In the genomic region with DNA sequence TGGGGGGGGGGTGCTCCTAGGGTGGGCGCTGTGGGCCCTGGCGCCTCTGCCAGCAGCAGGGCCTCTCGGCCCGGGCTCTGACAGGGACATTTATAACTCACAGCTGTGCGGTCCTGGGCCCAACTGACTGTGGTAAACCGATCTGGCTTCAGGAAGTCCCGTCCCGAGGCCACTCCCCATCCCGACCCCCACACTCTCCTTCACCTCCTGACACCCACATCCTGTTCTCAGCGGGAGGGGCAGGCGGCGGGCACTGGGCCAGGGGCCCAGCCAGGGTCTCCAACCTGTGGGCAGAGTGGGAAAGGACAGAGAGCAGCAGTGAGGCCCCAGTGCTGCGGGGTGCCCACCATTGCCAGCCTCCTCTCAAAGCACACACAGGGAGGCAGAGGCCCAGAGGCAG, we compare ENCODE assay signal across 8 cellular contexts.
A peak's percentile ranks its signal among the peaks of the same experiment; 100 is the strongest.
DNase-seq lines count a peak whose midpoint lies in the region; ATAC-seq and TF ChIP-seq lines count a peak whose summit lies in the region.

No MANE protein-coding gene starts in this region.

- no peaks in the 10 kb centered on the region for H3K27me3 Mint-ChIP-seq in osteocyte (ENCODE audit: unreplicated experiment)
- peaks cover 22% of the 10 kb centered on the region for H3K27me3 Mint-ChIP-seq in endothelial cell (ENCODE audit: unreplicated experiment)

- ATAC-seq in GM18517 (IDR thresholded peaks at IDR 0.05; ENCODE audit: unreplicated experiment): peak; percentile 68
- ATAC-seq in HG02840 (IDR thresholded peaks at IDR 0.05; ENCODE audit: low FRiP score, unreplicated experiment): peak; percentile 83
- ATAC-seq in SK-N-SH treated with all-trans-retinoic acid at 6 μM for 48 hours: peak; percentile 31

- H3K27ac Mint-ChIP-seq in osteocyte (ENCODE audit: unreplicated experiment) (peak overlapping the region; percentile 96), endothelial cell (ENCODE audit: unreplicated experiment) (no peak overlapping the region)

- H3K4me3 ChIP-seq in choroid plexus epithelial cell (ENCODE audit: low read depth, low read length): no peak overlapping the region

- H3K4me3 Mint-ChIP-seq in osteocyte (ENCODE audit: unreplicated experiment) (peak overlapping the region; percentile 38), endothelial cell (ENCODE audit: unreplicated experiment) (no peak overlapping the region)

- H3K4me1 Mint-ChIP-seq in osteocyte (ENCODE audit: unreplicated experiment) (peaks cover 63% of the 10 kb centered on the region), endothelial cell (ENCODE audit: unreplicated experiment) (peaks cover 53% of the 10 kb centered on the region)

- TF ChIP-seq CTCF in choroid plexus epithelial cell (conservative IDR thresholded peaks at IDR 0.05; ENCODE audit: low read depth, low read length) (no peak), osteocyte (IDR thresholded peaks at IDR 0.05) (no peak), endothelial cell (IDR thresholded peaks at IDR 0.05; ENCODE audit: unreplicated experiment) (no peak)

- H3K36me3 Mint-ChIP-seq in osteocyte (ENCODE audit: unreplicated experiment) (peaks cover 26% of the 10 kb centered on the region), endothelial cell (ENCODE audit: low read depth, unreplicated experiment) (peaks cover 21% of the 10 kb centered on the region)

- no peaks in the 10 kb centered on the region for H3K9me3 Mint-ChIP-seq in osteocyte (ENCODE audit: unreplicated experiment)
- no peaks in the 10 kb centered on the region for H3K9me3 Mint-ChIP-seq in endothelial cell (ENCODE audit: unreplicated experiment)

- DNase-seq in choroid plexus epithelial cell (ENCODE audit: low read depth): peak; percentile 60
- no peak for DNase-seq in osteocyte (ENCODE audit: extremely low spot score, unreplicated experiment)
- no peak for DNase-seq in NCI-H2196 (lab: John Stamatoyannopoulos, UW; ENCODE audit: unreplicated experiment)
- no peak for DNase-seq in endothelial cell (ENCODE audit: low spot score)
- DNase-seq in NCI-H82 (lab: John Stamatoyannopoulos, UW): no peak

TF ChIP-seq in SK-N-SH treated with all-trans-retinoic acid at 6 μM for 48 hours, 23 proteins besides CTCF, POLR2A, EP300 and RAD21:
- TF ChIP-seq GLIS3 (CRISPR knock-in tag; IDR thresholded peaks at IDR 0.05): no peak
- TF ChIP-seq, protein P1, sequence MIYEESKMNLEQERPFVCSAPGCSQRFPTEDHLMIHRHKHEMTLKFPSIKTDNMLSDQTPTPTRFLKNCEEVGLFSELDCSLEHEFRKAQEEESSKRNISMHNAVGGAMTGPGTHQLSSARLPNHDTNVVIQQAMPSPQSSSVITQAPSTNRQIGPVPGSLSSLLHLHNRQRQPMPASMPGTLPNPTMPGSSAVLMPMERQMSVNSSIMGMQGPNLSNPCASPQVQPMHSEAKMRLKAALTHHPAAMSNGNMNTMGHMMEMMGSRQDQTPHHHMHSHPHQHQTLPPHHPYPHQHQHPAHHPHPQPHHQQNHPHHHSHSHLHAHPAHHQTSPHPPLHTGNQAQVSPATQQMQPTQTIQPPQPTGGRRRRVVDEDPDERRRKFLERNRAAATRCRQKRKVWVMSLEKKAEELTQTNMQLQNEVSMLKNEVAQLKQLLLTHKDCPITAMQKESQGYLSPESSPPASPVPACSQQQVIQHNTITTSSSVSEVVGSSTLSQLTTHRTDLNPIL (CRISPR knock-in tag; IDR thresholded peaks at IDR 0.05; ENCODE audit: low read depth): no peak
- no peak for TF ChIP-seq ARNTL (CRISPR knock-in tag; IDR thresholded peaks at IDR 0.05; ENCODE audit: borderline replicate concordance, low read depth)
- no peak for TF ChIP-seq ZFP3 (CRISPR knock-in tag; IDR thresholded peaks at IDR 0.05)
- no peak for TF ChIP-seq TOX (CRISPR knock-in tag; IDR thresholded peaks at IDR 0.05; ENCODE audit: borderline replicate concordance)
- no peak for TF ChIP-seq PPARA (CRISPR knock-in tag; IDR thresholded peaks at IDR 0.05; ENCODE audit: borderline replicate concordance)
- TF ChIP-seq ZNF565 (CRISPR knock-in tag; conservative IDR thresholded peaks at IDR 0.05; ENCODE audit: low read depth): no peak
- no peak for TF ChIP-seq ZC3H10 (CRISPR knock-in tag; IDR thresholded peaks at IDR 0.05)
- TF ChIP-seq ESRRG (CRISPR knock-in tag; IDR thresholded peaks at IDR 0.05): no peak
- no peak for TF ChIP-seq ISL1 (CRISPR knock-in tag; IDR thresholded peaks at IDR 0.05)
- TF ChIP-seq, protein P2, sequence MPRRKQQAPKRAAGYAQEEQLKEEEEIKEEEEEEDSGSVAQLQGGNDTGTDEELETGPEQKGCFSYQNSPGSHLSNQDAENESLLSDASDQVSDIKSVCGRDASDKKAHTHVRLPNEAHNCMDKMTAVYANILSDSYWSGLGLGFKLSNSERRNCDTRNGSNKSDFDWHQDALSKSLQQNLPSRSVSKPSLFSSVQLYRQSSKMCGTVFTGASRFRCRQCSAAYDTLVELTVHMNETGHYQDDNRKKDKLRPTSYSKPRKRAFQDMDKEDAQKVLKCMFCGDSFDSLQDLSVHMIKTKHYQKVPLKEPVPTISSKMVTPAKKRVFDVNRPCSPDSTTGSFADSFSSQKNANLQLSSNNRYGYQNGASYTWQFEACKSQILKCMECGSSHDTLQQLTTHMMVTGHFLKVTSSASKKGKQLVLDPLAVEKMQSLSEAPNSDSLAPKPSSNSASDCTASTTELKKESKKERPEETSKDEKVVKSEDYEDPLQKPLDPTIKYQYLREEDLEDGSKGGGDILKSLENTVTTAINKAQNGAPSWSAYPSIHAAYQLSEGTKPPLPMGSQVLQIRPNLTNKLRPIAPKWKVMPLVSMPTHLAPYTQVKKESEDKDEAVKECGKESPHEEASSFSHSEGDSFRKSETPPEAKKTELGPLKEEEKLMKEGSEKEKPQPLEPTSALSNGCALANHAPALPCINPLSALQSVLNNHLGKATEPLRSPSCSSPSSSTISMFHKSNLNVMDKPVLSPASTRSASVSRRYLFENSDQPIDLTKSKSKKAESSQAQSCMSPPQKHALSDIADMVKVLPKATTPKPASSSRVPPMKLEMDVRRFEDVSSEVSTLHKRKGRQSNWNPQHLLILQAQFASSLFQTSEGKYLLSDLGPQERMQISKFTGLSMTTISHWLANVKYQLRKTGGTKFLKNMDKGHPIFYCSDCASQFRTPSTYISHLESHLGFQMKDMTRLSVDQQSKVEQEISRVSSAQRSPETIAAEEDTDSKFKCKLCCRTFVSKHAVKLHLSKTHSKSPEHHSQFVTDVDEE (CRISPR knock-in tag; IDR thresholded peaks at IDR 0.05): no peak
- TF ChIP-seq OSR1 (CRISPR knock-in tag; IDR thresholded peaks at IDR 0.05): no peak
- TF ChIP-seq ZNF70 (CRISPR knock-in tag; IDR thresholded peaks at IDR 0.05): no peak
- TF ChIP-seq RARB (CRISPR knock-in tag; IDR thresholded peaks at IDR 0.05): no peak
- no peak for TF ChIP-seq SNAI2 (CRISPR knock-in tag; IDR thresholded peaks at IDR 0.05)
- TF ChIP-seq, protein P3, sequence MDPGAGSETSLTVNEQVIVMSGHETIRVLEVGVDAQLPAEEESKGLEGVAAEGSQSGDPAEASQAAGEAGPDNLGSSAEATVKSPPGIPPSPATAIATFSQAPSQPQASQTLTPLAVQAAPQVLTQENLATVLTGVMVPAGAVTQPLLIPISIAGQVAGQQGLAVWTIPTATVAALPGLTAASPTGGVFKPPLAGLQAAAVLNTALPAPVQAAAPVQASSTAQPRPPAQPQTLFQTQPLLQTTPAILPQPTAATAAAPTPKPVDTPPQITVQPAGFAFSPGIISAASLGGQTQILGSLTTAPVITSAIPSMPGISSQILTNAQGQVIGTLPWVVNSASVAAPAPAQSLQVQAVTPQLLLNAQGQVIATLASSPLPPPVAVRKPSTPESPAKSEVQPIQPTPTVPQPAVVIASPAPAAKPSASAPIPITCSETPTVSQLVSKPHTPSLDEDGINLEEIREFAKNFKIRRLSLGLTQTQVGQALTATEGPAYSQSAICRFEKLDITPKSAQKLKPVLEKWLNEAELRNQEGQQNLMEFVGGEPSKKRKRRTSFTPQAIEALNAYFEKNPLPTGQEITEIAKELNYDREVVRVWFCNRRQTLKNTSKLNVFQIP (CRISPR knock-in tag; IDR thresholded peaks at IDR 0.05; ENCODE audit: borderline replicate concordance, low read depth): no peak
- no peak for TF ChIP-seq ZFP30 (CRISPR knock-in tag; IDR thresholded peaks at IDR 0.05)

Comparison
In these comparisons a context has a peak if more than half of its experiments do, and no peak if none do; other contexts are left out.
1. ATAC-seq: peak in every context shown above with its lines; median percentile 83 in HG02840; 68 in GM18517; 31 in SK-N-SH treated with all-trans-retinoic acid at 6 μM for 48 hours.